1 cellular context compared by ENCODE assay signal in the genomic region with DNA sequence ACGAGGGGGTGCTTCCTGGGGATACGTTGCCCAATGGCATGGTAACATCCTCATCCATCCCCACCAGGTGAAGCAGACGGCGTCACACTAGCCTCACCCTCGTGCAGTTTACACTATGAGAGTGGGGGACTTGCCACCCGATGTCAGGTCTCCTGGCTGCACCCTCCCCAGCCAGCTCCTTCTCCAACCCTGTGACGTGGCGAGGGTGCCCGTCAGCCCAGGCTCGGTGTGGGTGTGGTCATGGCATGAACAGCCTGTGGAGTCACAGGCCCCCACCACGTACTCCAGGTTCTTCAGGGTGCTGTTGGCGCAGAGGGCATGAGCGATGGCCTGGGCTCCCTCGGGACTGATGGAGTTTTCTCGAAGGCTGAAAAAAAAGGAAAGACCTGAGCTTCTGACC.
TF ChIP-seq lines count a peak whose summit lies in the region.

No MANE protein-coding gene starts in this region.

TF ChIP-seq in HepG2, 621 proteins besides CTCF, POLR2A, EP300 and RAD21:
- TF ChIP-seq NKX3-1 (CRISPR knock-in tag; IDR thresholded peaks at IDR 0.05) (no peak), ZNF768 (CRISPR knock-in tag; IDR thresholded peaks at IDR 0.05) (no peak), CREB1 (IDR thresholded peaks at IDR 0.05) (peak; percentile 63; the same call in 1 of the 2 replicates), CREB1 (CRISPR knock-in tag; IDR thresholded peaks at IDR 0.05) (no peak), HNRNPUL1 (IDR thresholded peaks at IDR 0.05; ENCODE audit: low read depth, low read length) (no peak), FOXJ3 (CRISPR knock-in tag; IDR thresholded peaks at IDR 0.05; ENCODE audit: borderline replicate concordance) (no peak)
- TF ChIP-seq, protein P1, sequence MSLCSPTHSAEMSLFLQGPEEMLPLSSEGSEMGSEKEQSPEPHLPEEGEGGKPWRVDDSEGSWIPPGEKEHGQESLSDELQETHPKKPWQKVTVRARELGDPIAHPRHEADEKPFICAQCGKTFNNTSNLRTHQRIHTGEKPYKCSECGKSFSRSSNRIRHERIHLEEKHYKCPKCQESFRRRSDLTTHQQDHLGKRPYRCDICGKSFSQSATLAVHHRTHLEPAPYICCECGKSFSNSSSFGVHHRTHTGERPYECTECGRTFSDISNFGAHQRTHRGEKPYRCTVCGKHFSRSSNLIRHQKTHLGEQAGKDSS (CRISPR knock-in tag; IDR thresholded peaks at IDR 0.05; ENCODE audit: borderline replicate concordance, low read depth), result no peak
- TF ChIP-seq, protein P2, sequence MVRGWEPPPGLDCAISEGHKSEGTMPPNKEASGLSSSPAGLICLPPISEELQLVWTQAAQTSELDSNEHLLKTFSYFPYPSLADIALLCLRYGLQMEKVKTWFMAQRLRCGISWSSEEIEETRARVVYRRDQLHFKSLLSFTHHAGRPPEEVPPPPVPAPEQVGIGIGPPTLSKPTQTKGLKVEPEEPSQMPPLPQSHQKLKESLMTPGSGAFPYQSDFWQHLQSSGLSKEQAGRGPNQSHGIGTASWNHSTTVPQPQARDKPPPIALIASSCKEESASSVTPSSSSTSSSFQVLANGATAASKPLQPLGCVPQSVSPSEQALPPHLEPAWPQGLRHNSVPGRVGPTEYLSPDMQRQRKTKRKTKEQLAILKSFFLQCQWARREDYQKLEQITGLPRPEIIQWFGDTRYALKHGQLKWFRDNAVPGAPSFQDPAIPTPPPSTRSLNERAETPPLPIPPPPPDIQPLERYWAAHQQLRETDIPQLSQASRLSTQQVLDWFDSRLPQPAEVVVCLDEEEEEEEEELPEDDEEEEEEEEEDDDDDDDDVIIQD (CRISPR knock-in tag; IDR thresholded peaks at IDR 0.05; ENCODE audit: low read depth), result no peak
